8 cellular contexts compared by ENCODE assay signal in the genomic region with DNA sequence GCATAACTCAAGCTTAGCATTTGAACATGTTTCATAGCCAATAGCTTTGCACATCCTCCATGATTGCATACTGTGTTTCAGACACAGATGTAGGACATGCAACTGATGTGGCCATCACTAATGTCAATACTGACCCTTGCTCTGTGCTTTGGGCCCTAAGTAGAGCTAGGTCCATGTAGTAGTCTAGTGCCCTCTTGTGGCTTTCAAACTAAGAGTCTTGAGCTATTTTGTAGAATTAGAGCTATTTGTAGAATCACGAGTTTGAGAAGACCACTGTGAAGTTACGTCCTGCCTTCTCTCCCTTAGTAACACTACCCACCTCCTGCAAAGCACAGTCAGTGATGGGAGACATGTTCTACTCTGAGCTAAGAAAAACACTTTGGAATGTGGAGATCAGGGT.
DNase-seq lines count a peak whose midpoint lies in the region; ATAC-seq and TF ChIP-seq lines count a peak whose summit lies in the region.

No MANE protein-coding gene starts in this region.

- H4K20me1 ChIP-seq in Loucy (ENCODE audit: insufficient read depth, low read length, poor library complexity, severe bottlenecking): no peaks in the 10 kb centered on the region

- no peak overlapping the region for H2AFZ ChIP-seq in Loucy (ENCODE audit: low read length)

- H3K4me2 ChIP-seq in Loucy (ENCODE audit: low read depth, low read length, poor library complexity, severe bottlenecking): no peak overlapping the region

- TF ChIP-seq CTCF in Loucy (conservative IDR thresholded peaks at IDR 0.05; ENCODE audit: low read length) (peak; percentile 78), heart right ventricle (IDR thresholded peaks at IDR 0.05) (peak; percentile 42 to 78 (median 64))

- intact Hi-C loops in heart right ventricle (cut with DNase I): loop anchor here in 9 of 10 donors (5.0 to 10.0 kb wide), 7 partner anchors 171 to 549 kb away; partner anchors contain the start of gene IGFBP5 (in 6 of the 9)

- no peaks in the 10 kb centered on the region for H3F3A ChIP-seq in Loucy (ENCODE audit: low read depth)

- no peak overlapping the region for H3K27ac ChIP-seq in heart right ventricle

- peaks cover 29% of the 10 kb centered on the region for H3K4me1 ChIP-seq in Loucy (ENCODE audit: insufficient read depth, low read length, poor library complexity, severe bottlenecking)
- peaks cover 0 to 24% (median 6%) of the 10 kb centered on the region in 9 donors for H3K4me1 ChIP-seq in heart right ventricle

- H3K9ac ChIP-seq in Loucy (ENCODE audit: low read depth, low read length, poor library complexity, severe bottlenecking): no peak overlapping the region

- H3K27me3 ChIP-seq in Loucy (ENCODE audit: insufficient read depth, low read length, poor library complexity, severe bottlenecking) (no peaks in the 10 kb centered on the region), heart right ventricle (peaks cover 0 to 73% (median 0%) of the 10 kb centered on the region in 7 donors)

- H3K9me2 ChIP-seq in Loucy (replicated peaks; ENCODE audit: low read depth, low read length): no peaks in the 10 kb centered on the region

- WGBS in heart right ventricle, 2 donors: 44 to 48% methylated on average over 2 of the region's 2 CpGs

- H3K4me3 ChIP-seq in Loucy (ENCODE audit: low read length, poor library complexity, severe bottlenecking) (no peak overlapping the region), heart right ventricle (no peak overlapping the region)

- no peaks in the 10 kb centered on the region for H3K79me2 ChIP-seq in Loucy (ENCODE audit: insufficient read depth, low read length)

- H3K9me3 ChIP-seq in Loucy (ENCODE audit: insufficient read depth, low read depth, low read length): no peaks in the 10 kb centered on the region
- peaks cover 0 to 6% (median 0%) of the 10 kb centered on the region in 11 donors for H3K9me3 ChIP-seq in heart right ventricle

- H3K36me3 ChIP-seq in Loucy (ENCODE audit: insufficient read depth, low read length) (no peaks in the 10 kb centered on the region), heart right ventricle (no peaks in the 10 kb centered on the region)

- peak; percentile 43 to 83 (median 69) for ATAC-seq in heart right ventricle
- no peak for ATAC-seq in HG03135 (IDR thresholded peaks at IDR 0.05; ENCODE audit: unreplicated experiment)
- ATAC-seq in GM21423 (IDR thresholded peaks at IDR 0.05; ENCODE audit: unreplicated experiment): no peak

- DNase-seq in GM03348 (ENCODE audit: low spot score) (peak; percentile 36), SW480 (ENCODE audit: low spot score) (peak; percentile 68), heart right ventricle (peak in 1 of 2 donors; percentile 41), stromal cell of bone marrow (ENCODE audit: low read depth) (peak; percentile 30)
- DNase-seq in activated CD4-positive, alpha-beta T cell treated with anti-CD3 and anti-CD28 coated beads for 4 hours: no peak

Comparison
In these comparisons a context has a peak if more than half of its experiments do, and no peak if none do; other contexts are left out.
1. DNase-seq: peak in GM03348 (single experiment), SW480 (single experiment) and stromal cell of bone marrow (single experiment); none in activated CD4-positive, alpha-beta T cell treated with anti-CD3 and anti-CD28 coated beads for 4 hours (0 of 2).
2. ATAC-seq: peak in heart right ventricle (8 of 8); none in HG03135 (single experiment) and GM21423 (single experiment).